Comparison of ENCODE assay signal across 15 cellular contexts in genomic region chr4:72886602-72887001, GRCh38.
A peak's percentile ranks its signal among the peaks of the same experiment; 100 is the strongest.
DNase-seq lines count a peak whose midpoint lies in the region; ATAC-seq, FAIRE-seq and TF ChIP-seq lines count a peak whose summit lies in the region.
"Had no signal": no experiment of that assay in that cellular context is flagged by ENCODE, and none has a peak within 500 bp of the region (broad histone marks: within the 10 kb centered on the region; RNA-seq: fewer than 3 reads in every experiment).

No MANE protein-coding gene starts in this region.

- H3K4me3 ChIP-seq in retinal pigment epithelial cell (ENCODE audit: low read length), result no peak overlapping the region
- H3K4me3 ChIP-seq in naive thymus-derived CD4-positive, alpha-beta T cell (ENCODE audit: low read length), result no peak overlapping the region
- H3K4me3 ChIP-seq: BLaER1, esophagus muscularis mucosa, lung, sigmoid colon had no signal

- H3K4me3 Mint-ChIP-seq in naive thymus-derived CD4-positive, alpha-beta T cell, result no peak overlapping the region

- no peak overlapping the region for H3K27ac Mint-ChIP-seq in naive thymus-derived CD4-positive, alpha-beta T cell

- H3K27me3 ChIP-seq in naive thymus-derived CD4-positive, alpha-beta T cell (ENCODE audit: control insufficient read depth in 2 of 2, insufficient read depth in 2 of 2, low read length in 2 of 2), result no peaks in the 10 kb centered on the region
- H3K27me3 ChIP-seq: BLaER1, esophagus muscularis mucosa, sigmoid colon had no signal

- CTCF ChIA-PET in naive thymus-derived CD4-positive, alpha-beta T cell (lab: Charles Lee), result no interaction called here

- POLR2A ChIA-PET in naive thymus-derived CD4-positive, alpha-beta T cell (lab: Charles Lee), result no interaction called here

- H3K36me3 Mint-ChIP-seq in naive thymus-derived CD4-positive, alpha-beta T cell, result peaks cover 0 to 6% (median 0%) of the 10 kb centered on the region in 5 donors

- H3K27me3 Mint-ChIP-seq in naive thymus-derived CD4-positive, alpha-beta T cell, result peaks cover 0 to 22% (median 14%) of the 10 kb centered on the region in 5 donors

- no peak for FAIRE-seq in D721Med (lab: Jason Lieb, UNC)

- no peaks in the 10 kb centered on the region for H3K9me3 ChIP-seq in naive thymus-derived CD4-positive, alpha-beta T cell (ENCODE audit: control insufficient read depth in 2 of 3, low read length in 3 of 3)
- H3K9me3 ChIP-seq: BLaER1, sigmoid colon had no signal

- TF ChIP-seq CTCF in retinal pigment epithelial cell (conservative IDR thresholded peaks at IDR 0.05; ENCODE audit: low read depth, low read length) (peak; percentile 40), D721Med (IDR thresholded peaks at IDR 0.05; ENCODE audit: insufficient read depth, missing control alignments) (no peak)

- H3K4me1 ChIP-seq in naive thymus-derived CD4-positive, alpha-beta T cell (ENCODE audit: control insufficient read depth in 2 of 2, insufficient read depth in 2 of 2, low read length in 2 of 2), result no peaks in the 10 kb centered on the region
- H3K4me1 ChIP-seq: esophagus muscularis mucosa, sigmoid colon had no signal

- intact Hi-C loops in naive thymus-derived CD4-positive, alpha-beta T cell (cut with micrococcal nuclease), result no loop called here

- H3K4me1 Mint-ChIP-seq in naive thymus-derived CD4-positive, alpha-beta T cell, result no peaks in the 10 kb centered on the region

- ATAC-seq in naive thymus-derived CD4-positive, alpha-beta T cell, result no peak

- peaks cover 0 to 11% (median 3%) of the 10 kb centered on the region in 11 donors for H3K9me3 Mint-ChIP-seq in naive thymus-derived CD4-positive, alpha-beta T cell

- no peaks in the 10 kb centered on the region for H3K36me3 ChIP-seq in naive thymus-derived CD4-positive, alpha-beta T cell (ENCODE audit: control insufficient read depth in 2 of 3, insufficient read depth in 3 of 3, low read length in 3 of 3)
- H3K36me3 ChIP-seq: BLaER1, esophagus muscularis mucosa, sigmoid colon had no signal

- DNase-seq in NOMO-1 treated with DMSO at 0.1 percent for 48 hours (lab: John Stamatoyannopoulos, UW; ENCODE audit: unreplicated experiment) (peak; percentile 1), NOMO-1 treated with dmso at 0.1 percent for 144 hours (lab: John Stamatoyannopoulos, UW; ENCODE audit: unreplicated experiment) (no peak), OCI-M1 (lab: John Stamatoyannopoulos, UW) (peak; percentile 42), epidermal melanocyte (ENCODE audit: insufficient read length, low spot score) (peak; percentile 21), retinal pigment epithelial cell (ENCODE audit: low read depth) (no peak), D721Med (ENCODE audit: insufficient read length, low spot score) (no peak), middle frontal gyrus (ENCODE audit: extremely low spot score, low spot score) (no peak)
- DNase-seq in naive thymus-derived CD4-positive, alpha-beta T cell, result no peak
- DNase-seq: anterior cingulate cortex, NCI-H345, sigmoid colon, T-helper 1 cell had no signal

- no peak overlapping the region for H3K27ac ChIP-seq in naive thymus-derived CD4-positive, alpha-beta T cell (ENCODE audit: low read depth, low read length)
- H3K27ac ChIP-seq: BLaER1, esophagus muscularis mucosa, sigmoid colon had no signal

Comparison
In these comparisons a context has a peak if more than half of its experiments do, and no peak if none do; other contexts are left out.
1. DNase-seq: peak in NOMO-1 treated with DMSO at 0.1 percent for 48 hours (single experiment), OCI-M1 (single experiment) and epidermal melanocyte (single experiment); none in NOMO-1 treated with dmso at 0.1 percent for 144 hours (single experiment), retinal pigment epithelial cell (single experiment), D721Med (single experiment), naive thymus-derived CD4-positive, alpha-beta T cell (0 of 9) and middle frontal gyrus (single experiment).